8 cellular contexts compared by ENCODE assay signal in the genomic region with DNA sequence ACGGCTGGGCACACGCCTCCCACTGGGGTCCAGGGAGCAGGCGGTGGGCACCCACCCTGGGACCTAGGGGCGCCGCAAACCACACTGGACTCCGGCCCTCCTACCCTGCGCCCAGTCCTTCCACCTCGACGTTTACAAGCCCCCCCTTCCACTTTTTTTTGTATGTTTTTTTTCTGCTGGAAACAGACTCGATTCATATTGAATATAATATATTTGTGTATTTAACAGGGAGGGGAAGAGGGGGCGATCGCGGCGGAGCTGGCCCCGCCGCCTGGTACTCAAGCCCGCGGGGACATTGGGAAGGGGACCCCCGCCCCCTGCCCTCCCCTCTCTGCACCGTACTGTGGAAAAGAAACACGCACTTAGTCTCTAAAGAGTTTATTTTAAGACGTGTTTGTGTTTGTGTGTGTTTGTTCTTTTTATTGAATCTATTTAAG. TPM values are rescaled to one million over a fixed set of nuclear protein-coding genes. Genes with fewer than 3 reads are reported as not detected.
DNase-seq lines count a peak whose midpoint lies in the region; ATAC-seq, FAIRE-seq and TF ChIP-seq lines count a peak whose summit lies in the region.

No MANE protein-coding gene starts in this region.

- H3K36me3 Mint-ChIP-seq in osteocyte (ENCODE audit: unreplicated experiment) = peaks cover 2% of the 10 kb centered on the region

- peak overlapping the region; percentile 65 for H3K56ac ChIP-seq in H1 (replicated peaks; ENCODE audit: insufficient read length, low read depth, low read length)

- no peak for ATAC-seq in DND-41 (ENCODE audit: insufficient read depth, low read depth)
- ATAC-seq in Panc1 = no peak
- no peak for ATAC-seq in HG02852 (IDR thresholded peaks at IDR 0.05; ENCODE audit: unreplicated experiment)

- peak overlapping the region; percentile 87 for H4K91ac ChIP-seq in H1 (replicated peaks; ENCODE audit: insufficient read length, low read length)

- H4K20me1 ChIP-seq in DND-41 (ENCODE audit: insufficient read depth, low read length) = no peaks in the 10 kb centered on the region; the same call in 1 of the 2 replicates
- H4K20me1 ChIP-seq in H1 (replicated peaks in 1 of 2; ENCODE audit: control insufficient read depth in 1 of 2, insufficient read depth in 2 of 2, low read length in 2 of 2) = no peaks in the 10 kb centered on the region

- WGBS in H1 (ENCODE audit: extremely low coverage in 1 of 2, insufficient coverage in 1 of 2, insufficient read length in 1 of 2, insufficient replicate concordance in 2 of 2, low coverage in 1 of 2, low lambda C conversion rate in 2 of 2, missing lambda C conversion rate in 1 of 2), 2 experiments = 8% methylated on average over 22 of the region's 22 CpGs; no CpG with 5 or more reads in 1 of the 2 experiments

- H2BK15ac ChIP-seq in H1 (ENCODE audit: low read length) = 0 out of 2 replicates have a peak overlapping the region, but pooled peaks have one; percentile 61

- no peak for TF ChIP-seq RAD21 in H1 (IDR thresholded peaks at IDR 0.05 in 1 of 2, conservative IDR thresholded peaks at IDR 0.05 in 1 of 2; ENCODE audit: low read depth in 2 of 2, low read length in 2 of 2)

- DNase-seq in DND-41 (no peak), Panc1 (ENCODE audit: low read depth, low spot score) (no peak), H1 (ENCODE audit: low read depth in 1 of 2, low spot score in 2 of 2) (no peak), osteocyte (ENCODE audit: extremely low spot score, unreplicated experiment) (no peak), MV-4-11 (lab: John Stamatoyannopoulos, UW) (no peak), posterior vena cava (ENCODE audit: low spot score) (no peak), T-helper 9 cell (no peak)

- peak overlapping the region; percentile 87 for H4K8ac ChIP-seq in H1 (ENCODE audit: extremely low read depth, insufficient read depth, low read length)

- H3K23ac ChIP-seq in H1 (ENCODE audit: insufficient read length) = no peak overlapping the region

- H2AFZ ChIP-seq in DND-41 (ENCODE audit: low read depth, low read length) = peak overlapping the region; percentile 54
- H2AFZ ChIP-seq in H1 (ENCODE audit: low read length) = no peak overlapping the region

- no peak overlapping the region for H2BK20ac ChIP-seq in H1 (ENCODE audit: low read length)

- CTCF ChIA-PET in Panc1 (lab: Charles Lee) = interaction anchor here (0.9 to 1.7 kb wide), 3 partner anchors 15 to 43 kb away, joined by 3 to 5 read pairs (median 4); no protein-coding TSS in a partner anchor
- CTCF ChIA-PET in H1 (lab: Charles Lee; ENCODE audit: partially characterized antibody) = interaction anchor here (1.3 to 17.9 kb wide), 4 partner anchors 13 to 123 kb away, joined by 3 to 288 read pairs (median 146); a partner anchor contains a TSS

- TSS peak; percentile 81 for BruUV-seq in Panc1 (replicated peaks; lab: Mats Ljungman, UMichigan)

- peaks cover 29% of the 10 kb centered on the region for H3K23me2 ChIP-seq in H1 (ENCODE audit: low read depth, low read length)

- H3K9me3 ChIP-seq in DND-41 (ENCODE audit: insufficient read depth, low read length, severe bottlenecking) = no peaks in the 10 kb centered on the region
- no peaks in the 10 kb centered on the region for H3K9me3 ChIP-seq in Panc1 (ENCODE audit: control insufficient read depth, insufficient read depth, low read depth, low read length)
- H3K9me3 ChIP-seq in H1 (ENCODE audit: insufficient read depth in 2 of 2, low read depth in 1 of 2, low read length in 1 of 2) = no peaks in the 10 kb centered on the region

- H3K27ac Mint-ChIP-seq in osteocyte (ENCODE audit: unreplicated experiment) = peak overlapping the region; percentile 98

- H3K4me2 ChIP-seq in DND-41 (ENCODE audit: insufficient read depth, low read length) (peak overlapping the region; percentile 78), H1 (ENCODE audit: insufficient read depth in 1 of 2, low read depth in 2 of 2, low read length in 2 of 2) (peak overlapping the region; percentile 74 to 97)

- H4K5ac ChIP-seq in H1 (ENCODE audit: insufficient read length, low read depth, low read length) = no peak overlapping the region

- no peak overlapping the region for H3K14ac ChIP-seq in H1 (ENCODE audit: insufficient read length)

- FAIRE-seq in H1 (lab: Jason Lieb, UNC) = no peak

- no peaks in the 10 kb centered on the region; the same call in 1 of the 2 replicates for H3K36me3 ChIP-seq in DND-41 (ENCODE audit: insufficient read depth, low read length)
- H3K36me3 ChIP-seq in Panc1 (ENCODE audit: control insufficient read depth, insufficient read depth, low read length) = peaks cover 2% of the 10 kb centered on the region
- H3K36me3 ChIP-seq in H1 (ENCODE audit: control insufficient read depth in 2 of 4, insufficient read depth in 4 of 4, low read length in 3 of 4) = no peaks in the 10 kb centered on the region; a peak in 1 of 8 replicates

- no peak overlapping the region for H2AK5ac ChIP-seq in H1 (ENCODE audit: low read depth, low read length)

- H3K27me3 Mint-ChIP-seq in osteocyte (ENCODE audit: unreplicated experiment) = no peaks in the 10 kb centered on the region

- H3K79me1 ChIP-seq in H1 (ENCODE audit: low read depth, low read length) = no peaks in the 10 kb centered on the region

- H3K4me3 ChIP-seq in DND-41 (ENCODE audit: low read depth in 1 of 2, low read length in 2 of 2) = peak overlapping the region; percentile 69 to 71
- H3K4me3 ChIP-seq in Panc1 (ENCODE audit: low read depth in 2 of 2, low read length in 2 of 2) = peak overlapping the region; percentile 75 to 79
- H3K4me3 ChIP-seq in H1 (ENCODE audit: extremely low read depth in 1 of 4, insufficient read depth in 2 of 4, low read depth in 3 of 4, low read length in 4 of 4) = peak overlapping the region; percentile 46 to 71 (median 54)

- intact Hi-C loops in Panc1 (cut with micrococcal nuclease; ENCODE audit: unreplicated experiment) = no loop called here
- intact Hi-C loops in posterior vena cava (cut with DNase I) = loop anchor here in 1 of 2 donors (5.0 kb wide), 1 partner anchor 229 kb away; no protein-coding TSS in a partner anchor

- H3K4me3 Mint-ChIP-seq in osteocyte (ENCODE audit: unreplicated experiment) = peak overlapping the region; percentile 96

- peak overlapping the region; percentile 89 for H3K27ac ChIP-seq in DND-41 (ENCODE audit: low read length)
- H3K27ac ChIP-seq in Panc1 (ENCODE audit: low read length) = peak overlapping the region; percentile 87
- H3K27ac ChIP-seq in H1 (ENCODE audit: low read depth, low read length) = no peak overlapping the region

- H3K4me1 ChIP-seq in DND-41 (ENCODE audit: insufficient read depth, low read length) (peaks cover 48% of the 10 kb centered on the region), Panc1 (ENCODE audit: control insufficient read depth, insufficient read depth, low read length) (peaks cover 27% of the 10 kb centered on the region), H1 (replicated peaks in 1 of 4; ENCODE audit: control insufficient read depth in 3 of 4, insufficient read depth in 4 of 4, low read length in 3 of 4) (peaks cover 9 to 40% (median 26%) of the 10 kb centered on the region in 4 experiments)

- H2BK5ac ChIP-seq in H1 (ENCODE audit: low read depth, low read length) = peak overlapping the region; percentile 78; the same call in 1 of the 2 replicates

- H2BK12ac ChIP-seq in H1 (ENCODE audit: low read depth, low read length) = 0 out of 2 replicates have a peak overlapping the region, but pooled peaks have one; percentile 68

- H3K79me2 ChIP-seq in DND-41 (ENCODE audit: insufficient read depth, low read length) = peaks cover 23% of the 10 kb centered on the region
- no peaks in the 10 kb centered on the region for H3K79me2 ChIP-seq in H1 (ENCODE audit: control insufficient read depth in 1 of 2, insufficient read depth in 2 of 2, low read length in 2 of 2)

- POLR2A ChIA-PET in Panc1 (lab: Charles Lee) = interaction anchor here (1.4 to 2.8 kb wide), 2 partner anchors 15 to 27 kb away, joined by 5 to 16 read pairs; no protein-coding TSS in a partner anchor
- POLR2A ChIA-PET in H1 (lab: Charles Lee; ENCODE audit: partially characterized antibody) = interaction anchor here (0.7 to 15.2 kb wide), 24 partner anchors 7 to 359 kb away, joined by 3 to 317 read pairs (median 4); a partner anchor contains a TSS

- H3K9me3 Mint-ChIP-seq in osteocyte (ENCODE audit: unreplicated experiment) = no peaks in the 10 kb centered on the region

- H3K4me1 Mint-ChIP-seq in osteocyte (ENCODE audit: unreplicated experiment) = peaks cover 44% of the 10 kb centered on the region

- H3K9ac ChIP-seq in DND-41 (ENCODE audit: low read depth, low read length) = peak overlapping the region; percentile 79
- peak overlapping the region in 3 of 4 experiments; percentile 45 to 63 (median 61); a peak in 5 of 7 replicates for H3K9ac ChIP-seq in H1 (replicated peaks in 1 of 4; ENCODE audit: extremely low read depth in 1 of 4, low read depth in 3 of 4, low read length in 3 of 4)

- no peak for TF ChIP-seq EP300 in H1 (IDR thresholded peaks at IDR 0.05; ENCODE audit: borderline replicate concordance in 1 of 2, low read depth in 2 of 2, low read length in 2 of 2)

- no peak overlapping the region for H2BK120ac ChIP-seq in H1 (replicated peaks; ENCODE audit: low read depth, low read length)

- TF ChIP-seq CTCF in DND-41 (IDR thresholded peaks at IDR 0.05; ENCODE audit: borderline replicate concordance, extremely low read depth, low read length, poor library complexity, severe bottlenecking) (no peak), Panc1 (IDR thresholded peaks at IDR 0.05) (no peak), H1 (IDR thresholded peaks at IDR 0.05; ENCODE audit: control extremely low read depth in 1 of 3, insufficient read depth in 1 of 3, low read depth in 1 of 3, low read length in 3 of 3) (no peak), osteocyte (IDR thresholded peaks at IDR 0.05) (no peak)

- H3K27me3 ChIP-seq in DND-41 (ENCODE audit: insufficient read depth, low read length, poor library complexity) (no peaks in the 10 kb centered on the region), Panc1 (ENCODE audit: control insufficient read depth, insufficient read depth, low read length) (no peaks in the 10 kb centered on the region), H1 (replicated peaks in 1 of 4; ENCODE audit: control insufficient read depth in 3 of 4, extremely low read depth in 1 of 4, insufficient read depth in 3 of 4, low read length in 3 of 4) (peaks cover 0 to 18% (median 13%) of the 10 kb centered on the region in 4 experiments; a peak in 5 of 7 replicates)

- H3K4ac ChIP-seq in H1 (replicated peaks; ENCODE audit: insufficient read length, low read depth, low read length) = peak overlapping the region; percentile 92

- peak in 1 of 2 experiments; percentile 71; a peak in 1 of 3 replicates for TF ChIP-seq POLR2A in H1 (IDR thresholded peaks at IDR 0.05; ENCODE audit: control extremely low read depth in 1 of 2, low read depth in 2 of 2, low read length in 2 of 2)

- in situ Hi-C loops in Panc1 (cut with HindIII; ENCODE audit: low pct_unique_long_range_greater_than_20kb, low sequenced_read_pairs) = no loop called here

- H3K18ac ChIP-seq in H1 (ENCODE audit: extremely low read depth, low read length) = peak overlapping the region; percentile 95; the same call in 1 of the 2 replicates

RNA-seq across cellular contexts. Expression of a gene that starts 1.6 kb away (rescaled TPM):
- 49.7 TPM for total RNA-seq in Panc1 (2021; ENCODE audit: unreplicated experiment)
- polyA plus RNA-seq in Panc1 (2012; ENCODE audit: insufficient read length) = 73.3 TPM
- total RNA-seq in H1 (2021; fragmentation: NEBNext Ultra II Directional; extraction: Animal tissue kit (Norgen Biotek cat#: 25700)) = 7.4 and 8.6 TPM in 2 replicates
- 10.0 and 14.1 TPM in 2 replicates for polyA plus RNA-seq in H1 (2011; rRNA removed)
- polyA plus RNA-seq in H1 (2011; cell fraction: cytosol; rRNA removed) = 9.2 TPM
- polyA plus RNA-seq in H1 (2011; cell fraction: nucleus; rRNA removed) = 12.1 TPM
- polyA plus RNA-seq in H1 (2012, experiment 1 of 2) = 4.8 to 7.1 TPM (median 5.6 TPM) in 4 replicates
- polyA plus RNA-seq in H1 (2012, experiment 2 of 2) = 5.9 TPM
- polyA plus RNA-seq in H1 (2013, experiment 1 of 2) = 6.9 TPM
- polyA plus RNA-seq in H1 (2013, experiment 2 of 2) = 6.5 TPM
- 1.8 TPM in 2 replicates for polyA minus RNA-seq in H1 (2011; rRNA and poly(A)+ RNA removed)
- 8.7 TPM for polyA minus RNA-seq in H1 (2011; cell fraction: cytosol; rRNA and poly(A)+ RNA removed)
- polyA minus RNA-seq in H1 (2011; cell fraction: nucleus; rRNA and poly(A)+ RNA removed) = 21.3 TPM
- total RNA-seq in osteocyte = 141 and 158 TPM in 2 replicates
- 100 to 1,000 TPM; 193 to 418 TPM for total RNA-seq in posterior vena cava

RNA-seq across cellular contexts. Expression of a gene that starts 8.7 kb away (rescaled TPM):
- 61.0 TPM for total RNA-seq in Panc1 (2021; ENCODE audit: unreplicated experiment)
- polyA plus RNA-seq in Panc1 (2012; ENCODE audit: insufficient read length) = 149 TPM
- 380 and 404 TPM in 2 replicates for total RNA-seq in H1 (2021; fragmentation: NEBNext Ultra II Directional; extraction: Animal tissue kit (Norgen Biotek cat#: 25700))
- 748 and 904 TPM in 2 replicates for polyA plus RNA-seq in H1 (2011; rRNA removed)
- 586 TPM for polyA plus RNA-seq in H1 (2011; cell fraction: cytosol; rRNA removed)
- 569 TPM for polyA plus RNA-seq in H1 (2011; cell fraction: nucleus; rRNA removed)
- polyA plus RNA-seq in H1 (2012, experiment 1 of 2) = 543 to 655 TPM (median 640 TPM) in 4 replicates
- polyA plus RNA-seq in H1 (2012, experiment 2 of 2) = 855 TPM
- polyA plus RNA-seq in H1 (2013, experiment 1 of 2) = 237 TPM
- polyA plus RNA-seq in H1 (2013, experiment 2 of 2) = 231 TPM
- polyA minus RNA-seq in H1 (2011; rRNA and poly(A)+ RNA removed) = 210 and 286 TPM in 2 replicates
- 286 TPM for polyA minus RNA-seq in H1 (2011; cell fraction: cytosol; rRNA and poly(A)+ RNA removed)
- polyA minus RNA-seq in H1 (2011; cell fraction: nucleus; rRNA and poly(A)+ RNA removed) = 120 TPM
- 235 TPM in 2 replicates for total RNA-seq in osteocyte
- 100 to 1,000 TPM; 126 to 130 TPM for total RNA-seq in posterior vena cava

RNA-seq across cellular contexts. Expression of a gene that starts 9.0 kb away (rescaled TPM):
- 24.8 TPM for total RNA-seq in Panc1 (2021; ENCODE audit: unreplicated experiment)
- polyA plus RNA-seq in Panc1 (2012; ENCODE audit: insufficient read length) = 8.8 TPM
- total RNA-seq in H1 (2021; fragmentation: NEBNext Ultra II Directional; extraction: Animal tissue kit (Norgen Biotek cat#: 25700)) = 41.3 and 42.3 TPM in 2 replicates
- 3.4 and 8.2 TPM in 2 replicates for polyA plus RNA-seq in H1 (2011; rRNA removed)
- polyA plus RNA-seq in H1 (2011; cell fraction: cytosol; rRNA removed) = 0.57 TPM
- polyA plus RNA-seq in H1 (2011; cell fraction: nucleus; rRNA removed) = 0.21 TPM
- polyA plus RNA-seq in H1 (2012, experiment 1 of 2) = 9.7 to 60.5 TPM (median 32.8 TPM) in 4 replicates
- polyA plus RNA-seq in H1 (2012, experiment 2 of 2) = 11.1 TPM
- polyA plus RNA-seq in H1 (2013, experiment 1 of 2) = 20.3 TPM
- 24.5 TPM for polyA plus RNA-seq in H1 (2013, experiment 2 of 2)
- 4.4 and 10.5 TPM in 2 replicates for polyA minus RNA-seq in H1 (2011; rRNA and poly(A)+ RNA removed)
- not detected for polyA minus RNA-seq in H1 (2011; cell fraction: cytosol; rRNA and poly(A)+ RNA removed)
- polyA minus RNA-seq in H1 (2011; cell fraction: nucleus; rRNA and poly(A)+ RNA removed) = not detected
- total RNA-seq in osteocyte = 8.2 and 8.4 TPM in 2 replicates
- total RNA-seq in posterior vena cava = 1 to 10 TPM in 1 of 2 donors, under 1 TPM in 1; 1.00 to 1.6 TPM

RNA-seq across cellular contexts. Expression of a gene that starts 13.5 kb away (rescaled TPM):
- total RNA-seq in Panc1 (2021; ENCODE audit: unreplicated experiment) = 44.9 TPM
- polyA plus RNA-seq in Panc1 (2012; ENCODE audit: insufficient read length) = 67.1 TPM
- 67.5 and 67.9 TPM in 2 replicates for total RNA-seq in H1 (2021; fragmentation: NEBNext Ultra II Directional; extraction: Animal tissue kit (Norgen Biotek cat#: 25700))
- polyA plus RNA-seq in H1 (2011; rRNA removed) = 120 and 141 TPM in 2 replicates
- polyA plus RNA-seq in H1 (2011; cell fraction: cytosol; rRNA removed) = 161 TPM
- polyA plus RNA-seq in H1 (2011; cell fraction: nucleus; rRNA removed) = 134 TPM
- polyA plus RNA-seq in H1 (2012, experiment 1 of 2) = 81.7 to 123 TPM (median 102 TPM) in 4 replicates
- 95.9 TPM for polyA plus RNA-seq in H1 (2012, experiment 2 of 2)
- 35.1 TPM for polyA plus RNA-seq in H1 (2013, experiment 1 of 2)
- 33.3 TPM for polyA plus RNA-seq in H1 (2013, experiment 2 of 2)
- 103 and 105 TPM in 2 replicates for polyA minus RNA-seq in H1 (2011; rRNA and poly(A)+ RNA removed)
- polyA minus RNA-seq in H1 (2011; cell fraction: cytosol; rRNA and poly(A)+ RNA removed) = 52.5 TPM
- polyA minus RNA-seq in H1 (2011; cell fraction: nucleus; rRNA and poly(A)+ RNA removed) = 32.0 TPM
- 7.6 and 10.0 TPM in 2 replicates for total RNA-seq in osteocyte
- total RNA-seq in posterior vena cava = 1 to 10 TPM; 4.3 to 5.1 TPM

RNA-seq across cellular contexts. Expression of a gene that starts 17.5 kb away (rescaled TPM):
- total RNA-seq in Panc1 (2021; ENCODE audit: unreplicated experiment) (14.3 TPM), osteocyte (24.6 and 26.8 TPM in 2 replicates), posterior vena cava (10 to 100 TPM; 20.2 to 21.7 TPM)
- polyA plus RNA-seq in Panc1 (2012; ENCODE audit: insufficient read length) = 27.7 TPM
- 59.3 and 63.2 TPM in 2 replicates for total RNA-seq in H1 (2021; fragmentation: NEBNext Ultra II Directional; extraction: Animal tissue kit (Norgen Biotek cat#: 25700))
- 23.8 and 39.2 TPM in 2 replicates for polyA plus RNA-seq in H1 (2011; rRNA removed)
- polyA plus RNA-seq in H1 (2011; cell fraction: cytosol; rRNA removed) = 52.1 TPM
- polyA plus RNA-seq in H1 (2011; cell fraction: nucleus; rRNA removed) = 124 TPM
- polyA plus RNA-seq in H1 (2012, experiment 1 of 2) = 72.5 to 107 TPM (median 96.5 TPM) in 4 replicates
- polyA plus RNA-seq in H1 (2012, experiment 2 of 2) = 35.9 TPM
- polyA plus RNA-seq in H1 (2013, experiment 1 of 2) = 47.5 TPM
- 40.1 TPM for polyA plus RNA-seq in H1 (2013, experiment 2 of 2)
- 25.1 and 27.9 TPM in 2 replicates for polyA minus RNA-seq in H1 (2011; rRNA and poly(A)+ RNA removed)
- 17.9 TPM for polyA minus RNA-seq in H1 (2011; cell fraction: cytosol; rRNA and poly(A)+ RNA removed)
- polyA minus RNA-seq in H1 (2011; cell fraction: nucleus; rRNA and poly(A)+ RNA removed) = 50.3 TPM
